28 cellular contexts compared by ENCODE assay signal in genomic region chr17:3928394-3928793, GRCh38. TPM values are rescaled to one million over a fixed set of nuclear protein-coding genes. Genes with fewer than 3 reads are reported as not detected.
DNase-seq lines count a peak whose midpoint lies in the region; ATAC-seq and TF ChIP-seq lines count a peak whose summit lies in the region.
"Had no signal": no experiment of that assay in that cellular context is flagged by ENCODE, and none has a peak within 500 bp of the region (broad histone marks: within the 10 kb centered on the region; RNA-seq: fewer than 3 reads in every experiment).

No MANE protein-coding gene starts in this region.

- no peaks in the 10 kb centered on the region for H3K27me3 Mint-ChIP-seq in IgD-negative memory B cell
- H3K27me3 Mint-ChIP-seq in stimulated activated naive B cell treated with anti-CD40 and anti-IgM and Interleukin-4, amounts not matched to agents 10 μg/mL and 1 μg/mL and 100 μg/mL, for 72 hours, result no peaks in the 10 kb centered on the region
- H3K27me3 Mint-ChIP-seq: CD4-positive, CD25-positive, alpha-beta regulatory T cell had no signal

- H3K9ac ChIP-seq in BLaER1, result no peak overlapping the region

- H3K4me1 ChIP-seq in BLaER1 (peaks cover 30% of the 10 kb centered on the region), lower lobe of right lung (no peaks in the 10 kb centered on the region), prostate gland (replicated peaks) (no peaks in the 10 kb centered on the region)
- H3K4me1 ChIP-seq: A549, BE2C had no signal

- H3K27ac Mint-ChIP-seq in IgD-negative memory B cell, result peak overlapping the region in 2 of 3 donors; percentile 14 to 23
- H3K27ac Mint-ChIP-seq in stimulated activated naive B cell treated with anti-CD40 and anti-IgM and Interleukin-4, amounts not matched to agents 10 μg/mL and 1 μg/mL and 100 μg/mL, for 72 hours, result peak overlapping the region; percentile 62
- H3K27ac Mint-ChIP-seq: CD4-positive, CD25-positive, alpha-beta regulatory T cell had no signal

- peak overlapping the region; percentile 13; the same call in 1 of the 2 replicates for H3K27ac ChIP-seq in BLaER1
- H3K27ac ChIP-seq in lower lobe of right lung, result no peak overlapping the region
- no peak overlapping the region for H3K27ac ChIP-seq in prostate gland
- H3K27ac ChIP-seq: A549, PC-9 had no signal

- ATAC-seq in lower lobe of right lung, result peak; percentile 8 to 32
- no peak for ATAC-seq in stimulated activated naive B cell treated with anti-CD40 and anti-IgM and Interleukin-4, amounts not matched to agents 10 μg/mL and 1 μg/mL and 100 μg/mL, for 72 hours (replicated peaks)
- ATAC-seq in GM18520 (IDR thresholded peaks at IDR 0.05; ENCODE audit: unreplicated experiment), result no peak
- no peak for ATAC-seq in GM21529 (IDR thresholded peaks at IDR 0.05; ENCODE audit: unreplicated experiment)
- ATAC-seq: GM12878, HCT116 had no signal

- TF ChIP-seq POLR2A in prostate gland (IDR thresholded peaks at IDR 0.05), result no peak

- no peak overlapping the region for H3K4me3 Mint-ChIP-seq in IgD-negative memory B cell
- no peak overlapping the region for H3K4me3 Mint-ChIP-seq in stimulated activated naive B cell treated with anti-CD40 and anti-IgM and Interleukin-4, amounts not matched to agents 10 μg/mL and 1 μg/mL and 100 μg/mL, for 72 hours
- H3K4me3 Mint-ChIP-seq: CD4-positive, CD25-positive, alpha-beta regulatory T cell had no signal

- H3K4me1 Mint-ChIP-seq in IgD-negative memory B cell, result peaks cover 0 to 7% (median 5%) of the 10 kb centered on the region in 3 donors
- H3K4me1 Mint-ChIP-seq in stimulated activated naive B cell treated with anti-CD40 and anti-IgM and Interleukin-4, amounts not matched to agents 10 μg/mL and 1 μg/mL and 100 μg/mL, for 72 hours, result peaks cover 0 to 8% of the 10 kb centered on the region in 2 donors
- H3K4me1 Mint-ChIP-seq: CD4-positive, CD25-positive, alpha-beta regulatory T cell had no signal

- no peaks in the 10 kb centered on the region for H3K9me3 ChIP-seq in BLaER1
- H3K9me3 ChIP-seq in lower lobe of right lung, result no peaks in the 10 kb centered on the region
- no peaks in the 10 kb centered on the region for H3K9me3 ChIP-seq in prostate gland
- H3K9me3 ChIP-seq: A549, BE2C, Caco-2, MG63 had no signal

- H3K9me3 Mint-ChIP-seq in IgD-negative memory B cell, result no peaks in the 10 kb centered on the region
- no peaks in the 10 kb centered on the region for H3K9me3 Mint-ChIP-seq in stimulated activated naive B cell treated with anti-CD40 and anti-IgM and Interleukin-4, amounts not matched to agents 10 μg/mL and 1 μg/mL and 100 μg/mL, for 72 hours
- H3K9me3 Mint-ChIP-seq: CD4-positive, CD25-positive, alpha-beta regulatory T cell had no signal

- H4K20me1 ChIP-seq in BLaER1, result no peaks in the 10 kb centered on the region

- H3K36me3 ChIP-seq in BLaER1, result peaks cover 80% of the 10 kb centered on the region
- peaks cover 19% of the 10 kb centered on the region for H3K36me3 ChIP-seq in lower lobe of right lung
- no peaks in the 10 kb centered on the region for H3K36me3 ChIP-seq in prostate gland
- H3K36me3 ChIP-seq: BE2C, MG63 had no signal

- no peak overlapping the region for H3K4me3 ChIP-seq in BLaER1
- H3K4me3 ChIP-seq in lower lobe of right lung, result no peak overlapping the region
- H3K4me3 ChIP-seq in prostate gland, result no peak overlapping the region
- H3K4me3 ChIP-seq: A549, GM12878, MG63, PC-9 had no signal

- intact Hi-C loops in lower lobe of right lung (cut with DNase I) (no loop called here), prostate gland (cut with DNase I) (no loop called here)

- 78% methylated on average over 15 of the region's 16 CpGs for WGBS in prostate gland

- peak overlapping the region; percentile 49; the same call in 1 of the 2 replicates for H3K4me2 ChIP-seq in BLaER1
- H3K4me2 ChIP-seq: A549, PC-9 had no signal

- H3K27me3 ChIP-seq in BLaER1 (no peaks in the 10 kb centered on the region), lower lobe of right lung (ENCODE audit: low read depth) (no peaks in the 10 kb centered on the region), prostate gland (replicated peaks; ENCODE audit: insufficient read depth) (no peaks in the 10 kb centered on the region)
- H3K27me3 ChIP-seq: BE2C, MG63 had no signal

- H3K36me3 Mint-ChIP-seq in IgD-negative memory B cell, result no peaks in the 10 kb centered on the region
- H3K36me3 Mint-ChIP-seq in stimulated activated naive B cell treated with anti-CD40 and anti-IgM and Interleukin-4, amounts not matched to agents 10 μg/mL and 1 μg/mL and 100 μg/mL, for 72 hours, result peaks cover 33 to 45% of the 10 kb centered on the region in 2 donors

- DNase-seq in lower lobe of right lung (no peak), prostate gland (ENCODE audit: low spot score) (no peak)
- no peak for DNase-seq in stimulated activated naive B cell treated with anti-CD40 and anti-IgM and Interleukin-4, amounts not matched to agents 10 μg/mL and 1 μg/mL and 100 μg/mL, for 72 hours
- DNase-seq: BE2C; CD4-positive, CD25-positive, alpha-beta regulatory T cell; DMS 273 treated with DMSO at 0.1 percent for 48 hours; DMS79 treated with DMSO at 0.1 percent for 48 hours; GOT3; Kasumi-1; MG63; NCI-H1048; NCI-H1436 treated with DMSO at 0.1 percent for 48 hours; NCI-H2029; NCI-H226; NCI-H510A treated with DMSO at 0.1 percent for 48 hours; NCI-H748 treated with DMSO at 0.1 percent for 48 hours; PC-9; RPMI8226; SHP77; SW 1271 had no signal

- TF ChIP-seq CTCF in lower lobe of right lung (IDR thresholded peaks at IDR 0.05) (no peak), prostate gland (IDR thresholded peaks at IDR 0.05) (no peak)

RNA-seq across cellular contexts. Expression of gene P2RX1, which starts 12.1 kb away (rescaled TPM):
- 2.4 TPM for polyA plus RNA-seq in IgD-negative memory B cell
- 8.7 TPM for total RNA-seq in lower lobe of right lung
- total RNA-seq in prostate gland, result 10 to 100 TPM in 1 of 2 donors, 1 to 10 TPM in 1; 3.8 to 22.5 TPM
- total RNA-seq: PC-9 had no signal
- polyA plus RNA-seq: CD4-positive, CD25-positive, alpha-beta regulatory T cell had no signal

RNA-seq across cellular contexts. Expression of gene CAMKK1, which starts 35.5 kb away (rescaled TPM):
- 0.53 TPM for polyA plus RNA-seq in IgD-negative memory B cell
- total RNA-seq in lower lobe of right lung (9.7 TPM), prostate gland (10 to 100 TPM in 1 of 2 donors, 1 to 10 TPM in 1; 2.0 to 12.8 TPM)

RNA-seq across cellular contexts. Expression of gene ATP2A3, which starts 35.8 kb away (rescaled TPM):
- polyA plus RNA-seq in IgD-negative memory B cell, result 155 TPM
- total RNA-seq in lower lobe of right lung (45.6 TPM), prostate gland (10 to 100 TPM; 16.3 to 44.5 TPM)

Comparison
In these comparisons a context has a peak if more than half of its experiments do, and no peak if none do; other contexts are left out.
1. ATAC-seq: peak in lower lobe of right lung (2 of 2); none in stimulated activated naive B cell treated with anti-CD40 and anti-IgM and Interleukin-4, amounts not matched to agents 10 μg/mL and 1 μg/mL and 100 μg/mL, for 72 hours (0 of 2), GM18520 (single experiment) and GM21529 (single experiment).